Comparison of ENCODE assay signal across 24 cellular contexts in genomic region chr2:217660423-217660822, GRCh38.
"Had no signal": no experiment of that assay in that cellular context is flagged by ENCODE, and none has a peak within 500 bp of the region (broad histone marks: within the 10 kb centered on the region; RNA-seq: fewer than 3 reads in every experiment).

No MANE protein-coding gene starts in this region.

- DNase-seq: activated B cell treated with CpG ODN at 0.5 μM for 24 hours; activated CD4-positive, alpha-beta T cell treated with anti-CD3 and anti-CD28 coated beads for 4 hours; activated CD4-positive, alpha-beta T cell treated with anti-CD3 and anti-CD28 coated beads, Interleukin-2, amount 50 U/mL, for 48 hours; activated CD8-positive, alpha-beta memory T cell treated with anti-CD3 and anti-CD28 coated beads, Interleukin-2, amount 10 ng/mL, durations not matched to agents 7 days and 5 days; activated gamma-delta T cell; activated naive CD4-positive, alpha-beta T cell treated with anti-CD3 and anti-CD28 coated beads, Interleukin-2, amount 50 U/mL, for 16 hours; activated T-cell treated with anti-CD3 and anti-CD28 coated beads for 4 hours; brain microvascular endothelial cell; caudate nucleus; effector CD4-positive, alpha-beta T cell; foreskin fibroblast; heart right ventricle; kidney; lower lobe of right lung; naive B cell; nucleus accumbens; posterior cingulate gyrus; right lobe of liver; stimulated activated CD4-positive, alpha-beta T cell treated with anti-CD3 and anti-CD28 coated beads, Interleukin-2, amount 100 ng/mL, for 24 hours; T1000 had no signal

- H3K9me3 Mint-ChIP-seq: activated B cell treated with CpG ODN at 0.5 μM for 24 hours; dendritic cell treated with granulocyte-macrophage colony-stimulating factor and Interleukin-4, amounts not matched to agents 40 ng/mL and 50 ng/mL, for 4 days had no signal

- H3K4me3 ChIP-seq: ascending aorta, heart right ventricle, lower lobe of right lung, right lobe of liver, skin epidermis had no signal

- H3K4me1 ChIP-seq: right lobe of liver had no signal

- H3K27me3 ChIP-seq: ascending aorta, brain microvascular endothelial cell, heart right ventricle, right lobe of liver had no signal

- H3K4me1 Mint-ChIP-seq: stimulated activated effector memory CD8-positive, alpha-beta T cell treated with anti-CD3 and anti-CD28 coated beads, Interleukin-12 subunit alpha, Interleukin-12 subunit beta, amount 100 ng/mL, for 72 hours had no signal

- H3K27ac ChIP-seq: ascending aorta, brain microvascular endothelial cell, lower lobe of right lung, right lobe of liver, skin epidermis had no signal

- H3K27ac Mint-ChIP-seq: activated B cell treated with CpG ODN at 0.5 μM for 24 hours; activated CD8-positive, alpha-beta memory T cell treated with anti-CD3 and anti-CD28 coated beads, Interleukin-2, amount 10 ng/mL, durations not matched to agents 7 days and 5 days; dendritic cell treated with granulocyte-macrophage colony-stimulating factor and Interleukin-4, amounts not matched to agents 40 ng/mL and 50 ng/mL, for 4 days; stimulated activated effector memory CD8-positive, alpha-beta T cell treated with anti-CD3 and anti-CD28 coated beads, Interleukin-12 subunit alpha, Interleukin-12 subunit beta, amount 100 ng/mL, for 72 hours had no signal

- H3K36me3 Mint-ChIP-seq: stimulated activated effector memory CD8-positive, alpha-beta T cell treated with anti-CD3 and anti-CD28 coated beads, Interleukin-12 subunit alpha, Interleukin-12 subunit beta, amount 100 ng/mL, for 72 hours had no signal

- H3K9me3 ChIP-seq: ascending aorta, heart right ventricle, lower lobe of right lung, right lobe of liver had no signal

- H3K4me3 Mint-ChIP-seq: activated B cell treated with CpG ODN at 0.5 μM for 24 hours; activated CD8-positive, alpha-beta memory T cell treated with anti-CD3 and anti-CD28 coated beads, Interleukin-2, amount 10 ng/mL, durations not matched to agents 7 days and 5 days; dendritic cell treated with granulocyte-macrophage colony-stimulating factor and Interleukin-4, amounts not matched to agents 40 ng/mL and 50 ng/mL, for 4 days; naive B cell; stimulated activated effector memory CD8-positive, alpha-beta T cell treated with anti-CD3 and anti-CD28 coated beads, Interleukin-12 subunit alpha, Interleukin-12 subunit beta, amount 100 ng/mL, for 72 hours had no signal

- H3K36me3 ChIP-seq: brain microvascular endothelial cell, heart right ventricle, lower lobe of right lung, right lobe of liver had no signal

- ATAC-seq: activated CD8-positive, alpha-beta memory T cell treated with anti-CD3 and anti-CD28 coated beads, Interleukin-2, amount 10 ng/mL, durations not matched to agents 7 days and 5 days; lower lobe of right lung; right lobe of liver; stimulated activated effector memory CD8-positive, alpha-beta T cell treated with anti-CD3 and anti-CD28 coated beads, Interleukin-12 subunit alpha, Interleukin-12 subunit beta, amount 100 ng/mL, for 72 hours had no signal
